Comparison of ENCODE assay signal across 8 cellular contexts in the genomic region with DNA sequence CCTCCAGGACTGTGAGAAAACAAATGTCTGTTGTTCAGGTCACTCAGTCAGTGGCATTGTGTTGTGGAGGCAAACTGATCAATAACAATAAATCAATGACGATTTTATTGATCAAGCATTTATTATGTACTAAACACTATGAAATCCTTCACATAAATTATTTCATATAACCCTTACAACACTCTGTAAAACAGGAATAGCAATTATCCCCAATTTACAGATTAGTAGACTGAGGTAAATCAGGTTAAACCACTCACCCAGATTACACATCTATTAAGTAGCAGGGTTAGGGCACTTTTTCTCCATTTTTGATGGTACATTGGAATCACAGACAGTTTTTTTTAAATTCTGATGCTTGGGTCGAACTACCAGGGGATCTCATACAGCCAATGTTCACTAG.
"Had no signal": no experiment of that assay in that cellular context is flagged by ENCODE, and none has a peak within 500 bp of the region (broad histone marks: within the 10 kb centered on the region; RNA-seq: fewer than 3 reads in every experiment).

No MANE protein-coding gene starts in this region.

- H3K36me3 Mint-ChIP-seq: IgD-negative memory B cell had no signal

- H3K4me3 Mint-ChIP-seq: IgD-negative memory B cell had no signal

- FAIRE-seq: HepG2, HTR-8/SVneo had no signal

- ATAC-seq: HepG2 had no signal

- H3K27ac Mint-ChIP-seq: IgD-negative memory B cell had no signal

- H3K4me1 Mint-ChIP-seq: IgD-negative memory B cell had no signal

- DNase-seq: IMR-90, KBM-7, KG1 had no signal

- H3K27ac ChIP-seq: HL-60, KMS-11 had no signal

- H3K9me3 Mint-ChIP-seq: IgD-negative memory B cell had no signal

- H3K27me3 Mint-ChIP-seq: IgD-negative memory B cell had no signal

- H3K4me2 ChIP-seq: KMS-11 had no signal

- H3K9ac ChIP-seq: KMS-11 had no signal
